Comparison of ENCODE assay signal across 1 cellular context in the genomic region with DNA sequence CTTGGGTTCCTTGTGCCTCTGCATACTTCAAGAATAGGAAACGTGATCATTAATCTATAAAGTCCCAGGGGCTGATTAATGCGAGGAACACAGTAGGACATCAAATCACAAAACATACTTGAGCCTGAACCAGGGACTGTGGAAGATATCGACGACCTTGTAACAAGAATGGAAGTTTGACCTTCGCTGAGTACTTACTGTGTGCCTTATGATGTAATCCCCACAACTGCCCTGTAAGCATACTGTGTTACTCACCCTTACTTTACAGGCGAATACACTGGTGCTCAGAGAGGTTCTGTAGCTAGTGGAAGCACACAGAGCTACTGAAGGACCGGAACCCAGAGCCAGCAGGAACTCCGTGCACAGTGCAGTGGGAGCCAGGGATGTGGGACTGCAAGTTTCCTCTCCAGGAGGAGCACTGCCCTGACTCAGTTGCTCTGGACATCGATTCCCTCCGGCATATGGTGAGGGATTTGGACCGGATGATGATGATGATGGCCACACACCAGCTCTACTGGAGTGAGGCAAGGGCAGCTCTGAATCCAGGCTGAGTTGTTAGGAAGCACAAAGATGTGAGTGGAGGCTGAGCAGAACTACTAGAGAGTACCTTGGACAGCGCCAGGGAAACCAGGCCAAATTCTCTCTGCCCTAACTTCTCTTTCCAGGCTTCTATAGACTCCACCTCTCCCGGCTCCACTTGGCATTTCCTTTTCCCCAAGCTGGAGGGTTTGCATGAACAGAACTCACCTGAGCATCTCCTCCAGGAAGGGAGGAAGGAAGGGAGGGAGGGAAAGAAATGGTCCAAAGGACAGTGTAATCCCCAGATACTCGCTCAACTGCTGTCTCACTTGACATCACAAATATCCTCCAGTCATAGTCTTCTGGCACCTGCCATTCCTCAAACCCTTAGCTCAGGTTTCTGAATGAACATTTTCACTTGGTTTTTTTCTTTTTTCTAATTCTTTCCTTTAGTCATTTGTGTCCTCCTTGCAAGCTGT.
TF ChIP-seq lines count a peak whose summit lies in the region.

No MANE protein-coding gene starts in this region.

TF ChIP-seq in A549, 52 proteins besides CTCF, POLR2A, EP300 and RAD21 (continued from another document):
- TF ChIP-seq PHF8 (IDR thresholded peaks at IDR 0.05; ENCODE audit: borderline replicate concordance, low read depth) (no peak), ZSCAN20 (CRISPR knock-in tag; IDR thresholded peaks at IDR 0.05) (no peak), BHLHE40 (IDR thresholded peaks at IDR 0.05; ENCODE audit: low read depth, low read length) (no peak), TP53 (CRISPR knock-in tag; IDR thresholded peaks at IDR 0.05) (no peak), FOSL2 (IDR thresholded peaks at IDR 0.05) (no peak), FOSL2 (CRISPR knock-in tag; IDR thresholded peaks at IDR 0.05) (no peak)
- TF ChIP-seq, protein P1, sequence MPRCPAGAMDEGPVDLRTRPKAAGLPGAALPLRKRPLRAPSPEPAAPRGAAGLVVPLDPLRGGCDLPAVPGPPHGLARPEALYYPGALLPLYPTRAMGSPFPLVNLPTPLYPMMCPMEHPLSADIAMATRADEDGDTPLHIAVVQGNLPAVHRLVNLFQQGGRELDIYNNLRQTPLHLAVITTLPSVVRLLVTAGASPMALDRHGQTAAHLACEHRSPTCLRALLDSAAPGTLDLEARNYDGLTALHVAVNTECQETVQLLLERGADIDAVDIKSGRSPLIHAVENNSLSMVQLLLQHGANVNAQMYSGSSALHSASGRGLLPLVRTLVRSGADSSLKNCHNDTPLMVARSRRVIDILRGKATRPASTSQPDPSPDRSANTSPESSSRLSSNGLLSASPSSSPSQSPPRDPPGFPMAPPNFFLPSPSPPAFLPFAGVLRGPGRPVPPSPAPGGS (IDR thresholded peaks at IDR 0.05): no peak
